ENCODE assay signal across 1 cellular context in the genomic region with DNA sequence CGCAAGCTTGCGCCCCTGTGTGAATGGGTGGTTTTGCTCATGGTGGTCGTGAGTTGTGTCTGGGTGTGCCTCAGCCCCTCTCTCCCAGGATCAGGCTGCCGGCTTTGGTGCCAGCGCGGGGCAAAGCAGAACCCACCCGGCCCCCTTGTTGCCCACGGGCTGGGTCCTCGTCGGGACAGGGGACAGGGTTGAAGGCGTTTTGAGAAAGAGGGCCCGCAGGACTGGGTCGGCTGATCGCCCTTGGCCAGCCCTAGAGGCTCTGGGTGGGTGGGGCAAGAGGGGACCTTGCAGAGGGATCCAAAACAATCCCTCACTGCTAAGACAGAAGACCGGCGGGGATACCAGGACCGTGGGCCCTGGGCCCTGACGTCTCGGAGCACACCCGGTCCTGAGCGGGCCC.
TF ChIP-seq lines count a peak whose summit lies in the region.

No MANE protein-coding gene starts in this region.

TF ChIP-seq in H1, 55 proteins besides CTCF, POLR2A, EP300 and RAD21:
- TF ChIP-seq CBX8 (IDR thresholded peaks at IDR 0.05; ENCODE audit: borderline replicate concordance, low read depth, low read length) (no peak), JUN (IDR thresholded peaks at IDR 0.05; ENCODE audit: low read depth, low read length) (no peak), GTF2F1 (IDR thresholded peaks at IDR 0.05; ENCODE audit: borderline replicate concordance, low read depth, low read length) (no peak), POLR2AphosphoS5 (IDR thresholded peaks at IDR 0.05; ENCODE audit: low read depth, low read length) (no peak), HDAC6 (IDR thresholded peaks at IDR 0.05; ENCODE audit: low read depth, low read length) (no peak), CHD2 (IDR thresholded peaks at IDR 0.05; ENCODE audit: low read length) (no peak), SUZ12 (IDR thresholded peaks at IDR 0.05; ENCODE audit: low read length) (no peak), POU5F1 (IDR thresholded peaks at IDR 0.05; ENCODE audit: low read depth, low read length) (no peak), KDM1A (IDR thresholded peaks at IDR 0.05; ENCODE audit: borderline replicate concordance, low read length) (no peak), SP4 (IDR thresholded peaks at IDR 0.05; ENCODE audit: low read length) (no peak), SRF (IDR thresholded peaks at IDR 0.05; ENCODE audit: low read depth, low read length) (no peak)
TF ChIP-seq in H1: peak in this region for 0.
